ENCODE assay signal across 10 cellular contexts in the genomic region with DNA sequence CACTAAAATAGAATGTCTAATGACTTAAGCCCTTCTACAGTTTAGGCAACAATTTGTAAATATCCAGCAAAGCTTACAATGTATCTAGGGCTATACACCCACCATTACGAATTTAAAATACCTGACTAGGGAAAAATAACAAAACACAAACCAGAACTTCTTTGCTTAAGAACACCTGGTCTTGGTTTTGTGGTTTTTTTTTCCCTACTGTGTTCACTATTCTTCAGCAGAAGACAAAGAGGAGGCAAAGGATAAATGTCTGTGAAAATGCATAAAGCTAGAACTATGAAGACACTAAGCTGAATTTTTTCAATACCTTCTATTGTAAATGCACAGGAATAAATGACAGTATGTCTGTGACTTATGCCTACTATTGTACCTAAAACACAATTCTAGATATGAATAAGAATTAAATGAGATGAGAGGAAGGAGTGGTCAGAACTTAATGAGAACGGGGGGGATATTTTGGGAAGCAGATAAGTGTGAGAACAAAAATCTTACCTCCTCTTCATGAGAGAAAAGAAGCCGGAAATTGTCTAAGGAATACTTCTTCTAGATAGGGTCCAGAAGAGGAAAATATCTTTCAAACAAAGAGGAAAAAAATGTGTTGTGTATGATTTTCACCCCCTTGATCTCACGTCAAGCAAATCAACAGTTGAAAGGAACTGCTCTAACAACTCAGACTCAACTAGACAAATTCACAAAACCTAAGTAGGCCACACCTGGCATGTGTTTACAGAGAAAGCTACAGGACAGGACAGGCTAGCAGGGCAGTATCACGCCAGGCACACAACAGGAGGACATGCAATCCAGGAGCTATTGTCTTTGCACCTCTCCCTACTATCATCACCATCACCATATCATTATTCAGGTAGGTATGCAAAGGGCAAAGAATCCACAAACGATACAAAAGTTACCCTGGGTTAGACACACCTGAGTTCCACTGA.
DNase-seq lines count a peak whose midpoint lies in the region; ATAC-seq, FAIRE-seq and TF ChIP-seq lines count a peak whose summit lies in the region.
"Had no signal": no experiment of that assay in that cellular context is flagged by ENCODE, and none has a peak within 500 bp of the region (broad histone marks: within the 10 kb centered on the region; RNA-seq: fewer than 3 reads in every experiment).

No MANE protein-coding gene starts in this region.

- H3K27me3 ChIP-seq in bronchial epithelial cell (ENCODE audit: control insufficient read depth, insufficient read depth, low read length): no peaks in the 10 kb centered on the region

- no peak overlapping the region for H3K4me3 Mint-ChIP-seq in stimulated activated effector memory CD8-positive, alpha-beta T cell treated with anti-CD3 and anti-CD28 coated beads, Interleukin-12 subunit alpha, Interleukin-12 subunit beta, amount 100 ng/mL, for 72 hours

- no peaks in the 10 kb centered on the region for H3K36me3 Mint-ChIP-seq in stimulated activated effector memory CD8-positive, alpha-beta T cell treated with anti-CD3 and anti-CD28 coated beads, Interleukin-12 subunit alpha, Interleukin-12 subunit beta, amount 100 ng/mL, for 72 hours

- peaks cover 9% of the 10 kb centered on the region; the same call in 1 of the 2 replicates for H3K36me3 ChIP-seq in KOPT-K1 (ENCODE audit: insufficient read depth, low read length)
- no peaks in the 10 kb centered on the region for H3K36me3 ChIP-seq in bronchial epithelial cell (ENCODE audit: control insufficient read depth, insufficient read depth, low read length)

- no peak for TF ChIP-seq CTCF in bronchial epithelial cell (IDR thresholded peaks at IDR 0.05; ENCODE audit: insufficient read depth, low read length, severe bottlenecking)

- no peak for DNase-seq in activated CD4-positive, CD25-positive, alpha-beta regulatory T cell (lab: John Stamatoyannopoulos, UW)
- DNase-seq in bronchial epithelial cell (ENCODE audit: low read depth) (peak; percentile 37), Kasumi-1 (lab: John Stamatoyannopoulos, UW) (no peak), HK-2 (ENCODE audit: unreplicated experiment) (no peak)
- DNase-seq in stimulated activated effector memory CD8-positive, alpha-beta T cell treated with anti-CD3 and anti-CD28 coated beads, Interleukin-12 subunit alpha, Interleukin-12 subunit beta, amount 100 ng/mL, for 72 hours (ENCODE audit: low spot score in 2 of 2): no peak
- DNase-seq: NCI-H774 had no signal

- no peaks in the 10 kb centered on the region for H3K9me3 Mint-ChIP-seq in stimulated activated effector memory CD8-positive, alpha-beta T cell treated with anti-CD3 and anti-CD28 coated beads, Interleukin-12 subunit alpha, Interleukin-12 subunit beta, amount 100 ng/mL, for 72 hours

- peaks cover 59% of the 10 kb centered on the region for H3K4me1 Mint-ChIP-seq in stimulated activated effector memory CD8-positive, alpha-beta T cell treated with anti-CD3 and anti-CD28 coated beads, Interleukin-12 subunit alpha, Interleukin-12 subunit beta, amount 100 ng/mL, for 72 hours

- no peaks in the 10 kb centered on the region for H3K9me3 ChIP-seq in KOPT-K1 (ENCODE audit: insufficient read depth, low read length, poor library complexity, severe bottlenecking)

- peak overlapping the region; percentile 2 for H3K27ac ChIP-seq in KOPT-K1 (ENCODE audit: low read depth, low read length, poor library complexity, severe bottlenecking)

- no peak overlapping the region for H3K4me3 ChIP-seq in bronchial epithelial cell (ENCODE audit: low read depth, low read length)

- peak; percentile 16 to 43 for ATAC-seq in activated CD4-positive, CD25-positive, alpha-beta regulatory T cell treated with anti-CD3 and anti-CD28 coated beads, Interleukin-2, amount 50 U/mL, for 24 hours
- peak; percentile 61 for ATAC-seq in stimulated activated effector memory CD8-positive, alpha-beta T cell treated with anti-CD3 and anti-CD28 coated beads, Interleukin-12 subunit alpha, Interleukin-12 subunit beta, amount 100 ng/mL, for 72 hours
- ATAC-seq in GM19324 (IDR thresholded peaks at IDR 0.05; ENCODE audit: low FRiP score, unreplicated experiment): no peak

- peak; percentile 84 for FAIRE-seq in bronchial epithelial cell (lab: Jason Lieb, UNC)
- FAIRE-seq: TTC549 had no signal

- H3K27ac Mint-ChIP-seq in stimulated activated effector memory CD8-positive, alpha-beta T cell treated with anti-CD3 and anti-CD28 coated beads, Interleukin-12 subunit alpha, Interleukin-12 subunit beta, amount 100 ng/mL, for 72 hours: no peak overlapping the region
